15 cellular contexts compared by ENCODE assay signal in genomic region chr2:1154710-1155594, GRCh38.
DNase-seq lines count a peak whose midpoint lies in the region; FAIRE-seq and TF ChIP-seq lines count a peak whose summit lies in the region.
"Had no signal": no experiment of that assay in that cellular context is flagged by ENCODE, and none has a peak within 500 bp of the region (broad histone marks: within the 10 kb centered on the region; RNA-seq: fewer than 3 reads in every experiment).

No MANE protein-coding gene starts in this region.

- peak overlapping the region; percentile 97 for H3K23ac ChIP-seq in trophoblast cell (ENCODE audit: low read length)

- H3K4me2 ChIP-seq in trophoblast cell (ENCODE audit: low read length), result no peak overlapping the region

- H2AK5ac ChIP-seq in trophoblast cell (ENCODE audit: low read length), result no peak overlapping the region

- H3K4ac ChIP-seq in trophoblast cell (ENCODE audit: low read depth, low read length), result no peak overlapping the region

- no peak overlapping the region for H3K9ac ChIP-seq in trophoblast cell (ENCODE audit: low read length)

- no CpG with 5 or more reads among the region's 4 CpGs for WGBS in trophoblast cell (ENCODE audit: extremely low coverage, insufficient coverage, insufficient read length)

- no peaks in the 10 kb centered on the region for H3K36me3 ChIP-seq in left ventricle myocardium inferior
- no peaks in the 10 kb centered on the region for H3K36me3 ChIP-seq in bronchial epithelial cell (ENCODE audit: control insufficient read depth, insufficient read depth, low read length)
- no peaks in the 10 kb centered on the region for H3K36me3 ChIP-seq in trophoblast cell (ENCODE audit: control insufficient read depth in 1 of 2, insufficient read depth in 2 of 2, low read length in 2 of 2)

- H3K27ac ChIP-seq in left ventricle myocardium inferior (replicated peaks), result peak overlapping the region; percentile 58
- no peak overlapping the region for H3K27ac ChIP-seq in trophoblast cell (ENCODE audit: low read depth, low read length)
- no peak overlapping the region for H3K27ac ChIP-seq in RWPE1
- H3K27ac ChIP-seq in caudate nucleus (ENCODE audit: low read depth, low read length), result no peak overlapping the region
- H3K27ac ChIP-seq: 22Rv1 had no signal

- H3K18ac ChIP-seq in trophoblast cell (ENCODE audit: low read length), result no peak overlapping the region

- H2BK5ac ChIP-seq in trophoblast cell (ENCODE audit: low read depth, low read length, poor library complexity), result no peak overlapping the region

- no peak overlapping the region for H2BK12ac ChIP-seq in trophoblast cell (ENCODE audit: low read length)

- no peak overlapping the region for H2BK120ac ChIP-seq in trophoblast cell (ENCODE audit: insufficient read depth, low read length, poor library complexity)

- intact Hi-C loops in left ventricle myocardium inferior (cut with micrococcal nuclease) (no loop called here), cardiac septum (cut with DNase I) (no loop called here)

- FAIRE-seq in bronchial epithelial cell (lab: Jason Lieb, UNC), result peak; percentile 52
- FAIRE-seq: GM18507, H54 had no signal

- no peaks in the 10 kb centered on the region for H3K79me1 ChIP-seq in trophoblast cell (ENCODE audit: low read length)

- H3K4me1 ChIP-seq in left ventricle myocardium inferior (peaks cover 8% of the 10 kb centered on the region), trophoblast cell (ENCODE audit: control insufficient read depth in 1 of 2, insufficient read depth in 2 of 2, low read length in 2 of 2) (no peaks in the 10 kb centered on the region)

- H2AFZ ChIP-seq in trophoblast cell (ENCODE audit: insufficient read depth, low read length, poor library complexity), result no peak overlapping the region

- no peaks in the 10 kb centered on the region for H3K9me3 ChIP-seq in left ventricle myocardium inferior (replicated peaks)
- H3K9me3 ChIP-seq in trophoblast cell (ENCODE audit: insufficient read depth, low read depth, low read length), result peaks cover 3% of the 10 kb centered on the region

- no peak for TF ChIP-seq CTCF in left ventricle myocardium inferior (IDR thresholded peaks at IDR 0.05; ENCODE audit: borderline replicate concordance)
- TF ChIP-seq CTCF in bronchial epithelial cell (IDR thresholded peaks at IDR 0.05; ENCODE audit: insufficient read depth, low read length, severe bottlenecking), result no peak
- no peak for TF ChIP-seq CTCF in RWPE1 (conservative IDR thresholded peaks at IDR 0.05; ENCODE audit: low read depth)

- H4K12ac ChIP-seq in trophoblast cell (ENCODE audit: low read depth, low read length), result no peak overlapping the region

- POLR2A ChIA-PET in RWPE1 (lab: Yijun Ruan, JAX; ENCODE audit: low non-redundant PET), result no interaction called here

- H3K14ac ChIP-seq in trophoblast cell (ENCODE audit: low read length), result no peak overlapping the region

- H4K8ac ChIP-seq in trophoblast cell (ENCODE audit: low read depth, low read length), result no peak overlapping the region

- no peak overlapping the region for H4K91ac ChIP-seq in trophoblast cell (ENCODE audit: low read depth, low read length)

- DNase-seq in left ventricle myocardium inferior (no peak), cardiac septum (ENCODE audit: low spot score) (no peak), bronchial epithelial cell (ENCODE audit: low read depth) (no peak), trophoblast cell (no peak), T-helper 2 cell (no peak), RWPE1 (ENCODE audit: low spot score) (no peak), caudate nucleus (lab: John Stamatoyannopoulos, UW) (no peak)
- DNase-seq: AML-193; C1 segment of cervical spinal cord; Calu3; CD4-positive, alpha-beta T cell; DMS 273 treated with DMSO at 0.1 percent for 48 hours had no signal

- H3K4me3 ChIP-seq in left ventricle myocardium inferior (no peak overlapping the region), bronchial epithelial cell (ENCODE audit: low read depth, low read length) (no peak overlapping the region), trophoblast cell (ENCODE audit: low read depth, low read length) (no peak overlapping the region)

- CTCF ChIA-PET in RWPE1 (lab: Yijun Ruan, JAX), result no interaction called here

- H3K27me3 ChIP-seq in left ventricle myocardium inferior (ENCODE audit: low read depth) (peaks cover 6% of the 10 kb centered on the region), bronchial epithelial cell (ENCODE audit: control insufficient read depth, insufficient read depth, low read length) (no peaks in the 10 kb centered on the region), trophoblast cell (ENCODE audit: insufficient read depth, low read length) (no peaks in the 10 kb centered on the region)

- H3K79me2 ChIP-seq in trophoblast cell (ENCODE audit: control insufficient read depth, insufficient read depth, low read length, poor library complexity), result no peaks in the 10 kb centered on the region
